ENCODE assay signal across 8 cellular contexts in genomic region chr2:105746177-105747080, GRCh38. TPM values are rescaled to one million over a fixed set of nuclear protein-coding genes. Genes with fewer than 3 reads are reported as not detected.
DNase-seq lines count a peak whose midpoint lies in the region; ATAC-seq, FAIRE-seq and TF ChIP-seq lines count a peak whose summit lies in the region.

No MANE protein-coding gene starts in this region.

- peak; percentile 86 for FAIRE-seq in GM12892 (lab: Jason Lieb, UNC)
- peak; percentile 55 for FAIRE-seq in urothelium cell line (lab: Jason Lieb, UNC)

- H3K4me3 ChIP-seq in HEK293 (ENCODE audit: low read depth, low read length) (peak overlapping the region; percentile 69), gastroesophageal sphincter (peak overlapping the region; percentile 78 to 95)

- H3K4me3 Mint-ChIP-seq in progenitor cell of endocrine pancreas (ENCODE audit: low read depth), result peak overlapping the region; percentile 86

- H3K27me3 ChIP-seq in gastroesophageal sphincter, result no peaks in the 10 kb centered on the region

- H3K4me1 ChIP-seq in HEK293 (ENCODE audit: control insufficient read depth, insufficient read depth, low read length) (no peaks in the 10 kb centered on the region; the same call in 1 of the 2 replicates), gastroesophageal sphincter (peaks cover 0 to 68% (median 22%) of the 10 kb centered on the region in 3 donors)

- H3K27ac ChIP-seq in HEK293 (ENCODE audit: extremely low read depth, low read depth, low read length) (no peak overlapping the region), gastroesophageal sphincter (peak overlapping the region in 3 of 4 donors; percentile 91 to 94 (median 92))

- H3K9me3 ChIP-seq in HEK293 (ENCODE audit: control insufficient read depth, insufficient read depth, low read depth, low read length) (no peaks in the 10 kb centered on the region), gastroesophageal sphincter (no peaks in the 10 kb centered on the region)

- CTCF ChIA-PET in HEK293 (lab: Yijun Ruan, JAX), result interaction anchor here (0.5 to 0.7 kb wide), 2 partner anchors 64 to 143 kb away, joined by 3 read pairs; no protein-coding TSS in a partner anchor

- no peak for ATAC-seq in gastroesophageal sphincter

- peaks cover 10% of the 10 kb centered on the region for H3K36me3 Mint-ChIP-seq in progenitor cell of endocrine pancreas (ENCODE audit: insufficient read depth)

- TF ChIP-seq POLR2A in GM12892 (IDR thresholded peaks at IDR 0.05; ENCODE audit: low read depth, low read length) (peak; percentile 26; the same call in 1 of the 2 replicates), gastroesophageal sphincter (IDR thresholded peaks at IDR 0.05) (no peak)

- WGBS in gastroesophageal sphincter (ENCODE audit: low coverage in 1 of 2), 2 donors, result 49 to 54% methylated on average over 18 to 21 of the region's 23 CpGs

- no peak for TF ChIP-seq EP300 in gastroesophageal sphincter (IDR thresholded peaks at IDR 0.05)

- no peaks in the 10 kb centered on the region for H3K9me3 Mint-ChIP-seq in progenitor cell of endocrine pancreas (ENCODE audit: low read depth)

- H3K36me3 ChIP-seq in HEK293 (ENCODE audit: control insufficient read depth in 2 of 2, insufficient read depth in 1 of 2, low read length in 2 of 2) (peaks cover 0 to 9% of the 10 kb centered on the region in 2 experiments; a peak in 2 of 3 replicates), gastroesophageal sphincter (no peaks in the 10 kb centered on the region)

- POLR2A ChIA-PET in HEK293 (lab: Yijun Ruan, JAX), result no interaction called here

- peaks cover 53% of the 10 kb centered on the region for H3K4me1 Mint-ChIP-seq in progenitor cell of endocrine pancreas (ENCODE audit: low read depth)

- H3K27ac Mint-ChIP-seq in progenitor cell of endocrine pancreas, result peak overlapping the region; percentile 96

- H3K27me3 Mint-ChIP-seq in progenitor cell of endocrine pancreas, result no peaks in the 10 kb centered on the region

- TF ChIP-seq CTCF in HEK293 (tag by site-specific recombination; IDR thresholded peaks at IDR 0.05) (no peak), gastroesophageal sphincter (IDR thresholded peaks at IDR 0.05) (no peak), progenitor cell of endocrine pancreas (IDR thresholded peaks at IDR 0.05; ENCODE audit: unreplicated experiment) (no peak)

- peak; percentile 56 for DNase-seq in GM12892 (ENCODE audit: insufficient read length)
- peak; percentile 32 for DNase-seq in NCI-H1105 treated with DMSO at 0.1 percent for 48 hours (lab: John Stamatoyannopoulos, UW)
- peak; percentile 56 for DNase-seq in activated T-helper 1 cell treated with Interleukin-2 at 50 U/mL for 16 hours (ENCODE audit: low read depth)
- DNase-seq in progenitor cell of endocrine pancreas (ENCODE audit: low spot score, unreplicated experiment), result peak; percentile 50
- peak; percentile 58 for DNase-seq in urothelium cell line (ENCODE audit: low spot score)
- DNase-seq in retina, result no peak

TF ChIP-seq in HEK293, 187 proteins besides CTCF, POLR2A, EP300 and RAD21:
- TF ChIP-seq SCRT2 (tag by site-specific recombination; IDR thresholded peaks at IDR 0.05), result peak; percentile 61
- TF ChIP-seq ZNF791 (tag by site-specific recombination; IDR thresholded peaks at IDR 0.05), result no peak
- no peak for TF ChIP-seq PATZ1 (tag by site-specific recombination; IDR thresholded peaks at IDR 0.05)

RNA-seq across cellular contexts. Expression of gene NCK2, which starts 1.7 kb away (rescaled TPM):
- polyA plus RNA-seq in GM12892 (2012; ENCODE audit: missing spikeins), result 26.4 TPM
- 100 to 1,000 TPM in 1 of 4 donors, 10 to 100 TPM in 3; 63.0 to 131 (median 89.5) TPM for total RNA-seq in gastroesophageal sphincter
- total RNA-seq in progenitor cell of endocrine pancreas, result 92.5 TPM in 2 replicates
